In the genomic region with DNA sequence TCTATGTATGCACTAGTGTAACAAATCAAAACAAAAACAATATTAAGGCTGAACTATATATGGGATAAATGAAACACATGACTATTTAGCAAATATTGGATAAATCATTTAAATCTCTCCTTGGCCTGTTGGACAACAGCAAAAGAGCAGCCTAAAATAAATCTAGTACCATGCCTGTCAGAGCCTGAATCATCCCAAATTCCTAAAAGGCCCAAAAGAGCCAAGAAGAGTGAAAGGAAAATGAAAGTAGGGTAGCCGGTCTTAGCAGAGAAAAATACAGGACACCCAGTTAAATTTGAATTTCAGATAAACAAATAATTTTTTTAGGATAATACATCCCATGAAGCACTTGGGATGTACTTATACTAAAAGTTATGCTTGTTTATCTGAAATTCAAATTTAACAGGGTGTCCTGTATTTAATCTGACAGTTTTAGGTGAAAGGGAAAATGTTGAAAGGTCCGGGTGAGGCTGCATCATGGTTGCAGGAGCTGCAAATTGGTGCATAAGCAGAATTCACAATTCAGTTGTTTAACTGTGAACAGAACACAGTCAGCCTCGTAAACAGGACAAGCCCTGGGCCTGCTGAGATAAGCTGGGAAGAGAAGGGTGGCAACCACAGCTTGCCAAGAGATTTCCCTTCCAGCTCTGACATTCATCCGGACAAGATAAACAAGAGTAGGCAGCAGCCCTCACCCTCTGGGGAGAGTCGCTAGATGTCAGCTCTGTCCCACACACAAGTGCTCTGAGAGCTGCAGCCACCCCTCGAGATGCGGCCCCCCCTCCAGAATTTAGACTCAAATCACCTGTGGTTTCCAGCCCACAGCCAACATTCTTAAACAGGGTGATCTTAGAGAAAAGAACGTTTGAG, we compare ENCODE assay signal across 8 cellular contexts. TPM values are rescaled to one million over a fixed set of nuclear protein-coding genes. Genes with fewer than 3 reads are reported as not detected.
DNase-seq lines count a peak whose midpoint lies in the region; ATAC-seq and TF ChIP-seq lines count a peak whose summit lies in the region.

No MANE protein-coding gene starts in this region.

- TF ChIP-seq CTCF in WERI-Rb-1 (IDR thresholded peaks at IDR 0.05; ENCODE audit: low read depth, low read length) (peak; percentile 84), endothelial cell (IDR thresholded peaks at IDR 0.05; ENCODE audit: unreplicated experiment) (no peak), testis (IDR thresholded peaks at IDR 0.05) (no peak)

- H3K4me3 ChIP-seq in MG63 = peak overlapping the region; percentile 13; the same call in 1 of the 2 replicates
- H3K4me3 ChIP-seq in WERI-Rb-1 (ENCODE audit: low read depth, low read length) = no peak overlapping the region
- H3K4me3 ChIP-seq in mesenchymal stem cell (ENCODE audit: insufficient read depth in 1 of 2, low read depth in 1 of 2, low read length in 2 of 2) = peak overlapping the region in 1 of 2 experiments; percentile 66
- no peak overlapping the region for H3K4me3 ChIP-seq in testis

- H3K4ac ChIP-seq in mesenchymal stem cell (ENCODE audit: low read depth in 1 of 2, low read length in 2 of 2) = no peak overlapping the region

- intact Hi-C loops in testis (cut with DNase I; ENCODE audit: low total_unique reads) = no loop called here

- H2BK5ac ChIP-seq in mesenchymal stem cell (ENCODE audit: low read depth, low read length, poor library complexity, severe bottlenecking) = no peak overlapping the region

- no peaks in the 10 kb centered on the region for H3K27me3 ChIP-seq in MG63
- H3K27me3 ChIP-seq in WERI-Rb-1 (ENCODE audit: insufficient read depth, low read depth, severe bottlenecking) = no peaks in the 10 kb centered on the region
- no peaks in the 10 kb centered on the region for H3K27me3 ChIP-seq in mesenchymal stem cell (ENCODE audit: control insufficient read depth in 1 of 2, insufficient read depth in 1 of 2, low read length in 2 of 2)
- no peaks in the 10 kb centered on the region for H3K27me3 ChIP-seq in testis

- H4K8ac ChIP-seq in mesenchymal stem cell (ENCODE audit: low read length) = peak overlapping the region; percentile 45

- peak overlapping the region; percentile 88 for H3K27ac Mint-ChIP-seq in endothelial cell (ENCODE audit: unreplicated experiment)

- ATAC-seq in GM18505 (IDR thresholded peaks at IDR 0.05; ENCODE audit: unreplicated experiment) = peak; percentile 51

- H2BK12ac ChIP-seq in mesenchymal stem cell (ENCODE audit: low read length in 2 of 2) = no peak overlapping the region

- no peak overlapping the region for H3K4me2 ChIP-seq in mesenchymal stem cell (ENCODE audit: low read length, poor library complexity, severe bottlenecking)

- H3K9me3 Mint-ChIP-seq in endothelial cell (ENCODE audit: unreplicated experiment) = no peaks in the 10 kb centered on the region

- no peak overlapping the region for H3K23ac ChIP-seq in mesenchymal stem cell (ENCODE audit: low read length in 2 of 2)

- peak; percentile 44 for DNase-seq in ACHN
- peak; percentile 64 for DNase-seq in MG63
- DNase-seq in WERI-Rb-1 = peak; percentile 86
- DNase-seq in endothelial cell (ENCODE audit: low spot score) = peak; percentile 20
- peak; percentile 69 for DNase-seq in mesenchymal stem cell
- peak; percentile 86 for DNase-seq in testis
- DNase-seq in GF-D8 (lab: John Stamatoyannopoulos, UW) = no peak

- H4K91ac ChIP-seq in mesenchymal stem cell (ENCODE audit: low read length) = no peak overlapping the region

- no peaks in the 10 kb centered on the region; the same call in 1 of the 2 replicates for H3K36me3 ChIP-seq in MG63
- H3K36me3 ChIP-seq in WERI-Rb-1 = no peaks in the 10 kb centered on the region
- peaks cover 3 to 8% of the 10 kb centered on the region in 2 experiments for H3K36me3 ChIP-seq in mesenchymal stem cell (ENCODE audit: control insufficient read depth in 1 of 2, insufficient read depth in 2 of 2, low read depth in 1 of 2, low read length in 2 of 2)
- H3K36me3 ChIP-seq in testis (ENCODE audit: low read depth, missing control alignments) = no peaks in the 10 kb centered on the region

- in situ Hi-C loops in ACHN (cut with HindIII; ENCODE audit: low pct_ligation_motif_present, low pct_unique_long_range_greater_than_20kb, low sequenced_read_pairs) = no loop called here

- no peak overlapping the region for H2AK5ac ChIP-seq in mesenchymal stem cell (ENCODE audit: low read length, severe bottlenecking)

- H3K27ac ChIP-seq in WERI-Rb-1 = 0 out of 2 replicates have a peak overlapping the region, but pooled peaks have one; percentile 20
- H3K27ac ChIP-seq in mesenchymal stem cell (ENCODE audit: low read length, poor library complexity, severe bottlenecking) = peak overlapping the region; percentile 16
- H3K27ac ChIP-seq in testis = peak overlapping the region; percentile 59 to 79

- peaks cover 6% of the 10 kb centered on the region for H3K27me3 Mint-ChIP-seq in endothelial cell (ENCODE audit: unreplicated experiment)

- no peak overlapping the region for H3K14ac ChIP-seq in mesenchymal stem cell (ENCODE audit: low read length in 2 of 2)

- WGBS in mesenchymal stem cell = 4% methylated on average over 5 of the region's 8 CpGs
- 19 to 25% methylated on average over 8 of the region's 8 CpGs for WGBS in testis, 2 donors

- H3K9me3 ChIP-seq in MG63 = no peaks in the 10 kb centered on the region
- no peaks in the 10 kb centered on the region for H3K9me3 ChIP-seq in WERI-Rb-1 (ENCODE audit: severe bottlenecking)
- H3K9me3 ChIP-seq in mesenchymal stem cell (ENCODE audit: control insufficient read depth, low read length) = no peaks in the 10 kb centered on the region
- no peaks in the 10 kb centered on the region for H3K9me3 ChIP-seq in testis

- no peaks in the 10 kb centered on the region for H3K79me1 ChIP-seq in mesenchymal stem cell (replicated peaks; ENCODE audit: low read length, poor library complexity, severe bottlenecking)

- no peaks in the 10 kb centered on the region for H3K36me3 Mint-ChIP-seq in endothelial cell (ENCODE audit: low read depth, unreplicated experiment)

- H3K9ac ChIP-seq in mesenchymal stem cell (ENCODE audit: low read length) = peak overlapping the region; percentile 86

- no peak overlapping the region for H2AFZ ChIP-seq in mesenchymal stem cell (ENCODE audit: low read depth, low read length)

- H2BK15ac ChIP-seq in mesenchymal stem cell (ENCODE audit: low read depth, poor library complexity, severe bottlenecking) = no peak overlapping the region

- H3K4me1 ChIP-seq in mesenchymal stem cell (ENCODE audit: control insufficient read depth, insufficient read depth, low read depth, low read length) (peaks cover 7% of the 10 kb centered on the region), testis (peaks cover 5% of the 10 kb centered on the region)

- H2BK120ac ChIP-seq in mesenchymal stem cell (ENCODE audit: low read depth, low read length) = no peak overlapping the region

- no peak overlapping the region for H3K4me3 Mint-ChIP-seq in endothelial cell (ENCODE audit: unreplicated experiment)

- H3K4me1 Mint-ChIP-seq in endothelial cell (ENCODE audit: unreplicated experiment) = peaks cover 59% of the 10 kb centered on the region

- no peak overlapping the region for H3K18ac ChIP-seq in mesenchymal stem cell (ENCODE audit: low read depth in 1 of 2, low read length in 2 of 2)

- TF ChIP-seq POLR2A in GM18505 (IDR thresholded peaks at IDR 0.05; ENCODE audit: borderline replicate concordance, extremely low read depth, insufficient read depth, insufficient read length) (no peak), testis (IDR thresholded peaks at IDR 0.05) (no peak)

RNA-seq across cellular contexts. Expression of a gene that starts 30.3 kb away (rescaled TPM):
- total RNA-seq in MG63 (2014; rRNA removed; shearing (Covaris generic); ENCODE audit: low replicate concordance) = 4.6 and 6.4 TPM in 2 replicates
- total RNA-seq in endothelial cell (ENCODE audit: unreplicated experiment) = 14.1 TPM
- polyA plus RNA-seq in mesenchymal stem cell (2013, experiment 1 of 2) = 6.5 TPM
- polyA plus RNA-seq in mesenchymal stem cell (2013, experiment 2 of 2) = 7.1 TPM
- 10 to 100 TPM; 30.0 to 33.5 TPM for total RNA-seq in testis
- 50.8 TPM for polyA plus RNA-seq in testis (ENCODE audit: insufficient read depth, low read depth, low replicate concordance)

RNA-seq across cellular contexts. Expression of a gene that starts 30.4 kb away (rescaled TPM):
- 10.4 and 12.5 TPM in 2 replicates for total RNA-seq in MG63 (2014; rRNA removed; shearing (Covaris generic); ENCODE audit: low replicate concordance)
- total RNA-seq in endothelial cell (ENCODE audit: unreplicated experiment) = 7.6 TPM
- polyA plus RNA-seq in mesenchymal stem cell (2013, experiment 1 of 2) = 2.1 TPM
- polyA plus RNA-seq in mesenchymal stem cell (2013, experiment 2 of 2) = 2.5 TPM
- 1 to 10 TPM; 7.9 to 8.9 TPM for total RNA-seq in testis
- 8.5 TPM for polyA plus RNA-seq in testis (ENCODE audit: insufficient read depth, low read depth, low replicate concordance)

RNA-seq across cellular contexts. Expression of a gene that starts 54.2 kb away (rescaled TPM):
- total RNA-seq in MG63 (2014; rRNA removed; shearing (Covaris generic); ENCODE audit: low replicate concordance) = 4.7 and 15.2 TPM in 2 replicates
- total RNA-seq in endothelial cell (ENCODE audit: unreplicated experiment) (19.0 TPM), testis (1 to 10 TPM; 2.0 to 4.4 TPM)
- 6.5 TPM for polyA plus RNA-seq in mesenchymal stem cell (2013, experiment 1 of 2)
- polyA plus RNA-seq in mesenchymal stem cell (2013, experiment 2 of 2) = 4.4 TPM
- polyA plus RNA-seq in testis (ENCODE audit: insufficient read depth, low read depth, low replicate concordance) = 3.3 TPM

Comparison
In these comparisons a context has a peak if more than half of its experiments do, and no peak if none do; other contexts are left out.
1. H3K27ac ChIP-seq: peak in every context shown above with its lines; median percentile 69 in testis; 20 in WERI-Rb-1; 16 in mesenchymal stem cell.